In the genomic region with DNA sequence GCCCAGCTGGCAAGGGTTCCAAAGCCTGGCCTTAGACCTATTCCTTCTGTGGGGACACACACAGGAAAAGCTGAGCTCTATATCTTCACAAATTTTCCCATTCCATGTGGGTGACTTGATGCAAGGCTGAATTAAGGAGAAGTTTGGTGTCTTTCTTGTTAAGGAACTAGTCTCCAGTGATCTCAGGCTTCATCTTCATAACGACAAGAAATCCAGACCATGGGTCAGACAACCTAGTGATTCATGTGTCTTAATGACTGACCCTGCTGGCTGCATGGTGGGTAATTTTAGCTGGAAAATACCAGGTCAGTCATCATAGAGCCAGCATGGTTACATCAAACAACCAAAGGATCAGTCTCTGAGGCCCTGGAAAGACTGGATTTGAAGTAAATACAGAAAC, we compare ENCODE assay signal across 12 cellular contexts.
DNase-seq lines count a peak whose midpoint lies in the region; ATAC-seq and TF ChIP-seq lines count a peak whose summit lies in the region.
"Had no signal": no experiment of that assay in that cellular context is flagged by ENCODE, and none has a peak within 500 bp of the region (broad histone marks: within the 10 kb centered on the region; RNA-seq: fewer than 3 reads in every experiment).

No MANE protein-coding gene starts in this region.

- intact Hi-C loops in upper lobe of right lung (cut with DNase I) = no loop called here

- H3K36me3 ChIP-seq in upper lobe of right lung = no peaks in the 10 kb centered on the region
- H3K36me3 ChIP-seq: colonic mucosa, right lobe of liver had no signal

- no peaks in the 10 kb centered on the region for H3K27me3 ChIP-seq in upper lobe of right lung
- H3K27me3 ChIP-seq: colonic mucosa, right lobe of liver had no signal

- DNase-seq in LHCN-M2 (ENCODE audit: low read depth) (peak; percentile 63), epithelial cell of proximal tubule (ENCODE audit: low read depth) (peak; percentile 76), upper lobe of right lung (no peak), NCI-H2107 treated with DMSO at 0.1 percent for 48 hours (lab: John Stamatoyannopoulos, UW; ENCODE audit: unreplicated experiment) (no peak)
- DNase-seq in effector memory CD8-positive, alpha-beta T cell = no peak
- DNase-seq: activated gamma-delta T cell treated with Interleukin-2 at 50 U/mL for 16 hours, right lobe of liver, Right ventricle myocardium superior had no signal

- H3K4me3 ChIP-seq in epithelial cell of proximal tubule (ENCODE audit: low read depth, low read length) (no peak overlapping the region), upper lobe of right lung (no peak overlapping the region)
- H3K4me3 ChIP-seq: colonic mucosa, right lobe of liver had no signal

- no peaks in the 10 kb centered on the region for H3K9me3 ChIP-seq in upper lobe of right lung
- H3K9me3 ChIP-seq: colonic mucosa, right lobe of liver had no signal

- peaks cover 8 to 13% of the 10 kb centered on the region in 2 donors for H3K4me1 Mint-ChIP-seq in effector memory CD8-positive, alpha-beta T cell (ENCODE audit: low read depth in 2 of 2)

- no peaks in the 10 kb centered on the region for H3K9me3 Mint-ChIP-seq in effector memory CD8-positive, alpha-beta T cell

- no peaks in the 10 kb centered on the region for H3K27me3 Mint-ChIP-seq in effector memory CD8-positive, alpha-beta T cell

- no peaks in the 10 kb centered on the region for H3K36me3 Mint-ChIP-seq in effector memory CD8-positive, alpha-beta T cell (ENCODE audit: insufficient read depth)

- no peak overlapping the region for H3K27ac ChIP-seq in upper lobe of right lung
- H3K27ac ChIP-seq: colonic mucosa, right lobe of liver had no signal

- ATAC-seq in GM21717 (IDR thresholded peaks at IDR 0.05; ENCODE audit: unreplicated experiment) = peak; percentile 57
- ATAC-seq in upper lobe of right lung = peak; percentile 65
- ATAC-seq in effector memory CD8-positive, alpha-beta T cell (replicated peaks) = no peak
- no peak for ATAC-seq in GM18870 (IDR thresholded peaks at IDR 0.05; ENCODE audit: unreplicated experiment)
- ATAC-seq: HepG2 had no signal

- TF ChIP-seq CTCF in epithelial cell of proximal tubule (conservative IDR thresholded peaks at IDR 0.05; ENCODE audit: low read depth, low read length) (no peak), upper lobe of right lung (IDR thresholded peaks at IDR 0.05) (no peak)

- peaks cover 12% of the 10 kb centered on the region for H3K4me1 ChIP-seq in upper lobe of right lung
- H3K4me1 ChIP-seq: colonic mucosa, right lobe of liver had no signal

- H3K27ac Mint-ChIP-seq in effector memory CD8-positive, alpha-beta T cell = no peak overlapping the region

- no peak overlapping the region for H3K4me3 Mint-ChIP-seq in effector memory CD8-positive, alpha-beta T cell

Comparison
In these comparisons a context has a peak if more than half of its experiments do, and no peak if none do; other contexts are left out.
1. ATAC-seq: peak in GM21717 (single experiment) and upper lobe of right lung (single experiment); none in effector memory CD8-positive, alpha-beta T cell (single experiment) and GM18870 (single experiment).
2. DNase-seq: peak in LHCN-M2 (single experiment) and epithelial cell of proximal tubule (single experiment); none in upper lobe of right lung (single experiment), effector memory CD8-positive, alpha-beta T cell (0 of 3) and NCI-H2107 treated with DMSO at 0.1 percent for 48 hours (single experiment).